ENCODE assay signal across 22 cellular contexts in genomic region chr2:205593891-205594290, GRCh38.
"Had no signal": no experiment of that assay in that cellular context is flagged by ENCODE, and none has a peak within 500 bp of the region (broad histone marks: within the 10 kb centered on the region; RNA-seq: fewer than 3 reads in every experiment).

No MANE protein-coding gene starts in this region.

- H2AFZ ChIP-seq: neural progenitor cell had no signal

- H3K27me3 Mint-ChIP-seq: activated naive CD8-positive, alpha-beta T cell treated with anti-CD3 and anti-CD28 coated beads for 36 hours had no signal

- DNase-seq: activated CD4-positive, alpha-beta T cell treated with anti-CD3 and anti-CD28 coated beads for 1 hour; activated CD4-positive, alpha-beta T cell treated with anti-CD3 and anti-CD28 coated beads, Interleukin-2, amount 50 U/mL, for 1 hour; activated CD8-positive, alpha-beta T cell treated with anti-CD3 and anti-CD28 coated beads, Interleukin-2, amount 10 ng/mL, durations not matched to agents 7 days and 5 days; activated naive CD4-positive, alpha-beta T cell; activated naive CD8-positive, alpha-beta T cell treated with anti-CD3 and anti-CD28 coated beads for 36 hours; activated T-cell treated with anti-CD3 and anti-CD28 coated beads, Interleukin-2, amount 50 U/mL, for 1 hour; amygdala; body of pancreas; caudate nucleus; effector memory CD4-positive, alpha-beta T cell; lower lobe of right lung; naive thymus-derived CD4-positive, alpha-beta T cell; posterior cingulate gyrus; stimulated activated CD4-positive, alpha-beta T cell treated with anti-CD3 and anti-CD28 coated beads, Interleukin-4, amount 100 ng/mL, for 4 hours; stimulated activated naive CD8-positive, alpha-beta T cell treated with anti-CD3 and anti-CD28 coated beads, Interleukin-15, Interleukin-2, amounts not matched to agents 100 U/mL and 50 U/mL, for 24 hours; T-helper 2 cell; upper lobe of left lung had no signal

- H3K4me3 Mint-ChIP-seq: activated CD8-positive, alpha-beta T cell treated with anti-CD3 and anti-CD28 coated beads, Interleukin-2, amount 10 ng/mL, durations not matched to agents 7 days and 5 days; activated naive CD8-positive, alpha-beta T cell treated with anti-CD3 and anti-CD28 coated beads for 36 hours; activated T-helper 17 cell treated with anti-CD3 and anti-CD28 coated beads, Interleukin-2, amount 50 U/mL, for 72 hours; naive thymus-derived CD4-positive, alpha-beta T cell; neural progenitor cell had no signal

- H3K36me3 ChIP-seq: lower lobe of right lung, neural progenitor cell, upper lobe of left lung had no signal

- H3K27me3 ChIP-seq: body of pancreas, neural progenitor cell, upper lobe of left lung had no signal

- ATAC-seq: activated CD8-positive, alpha-beta T cell treated with anti-CD3 and anti-CD28 coated beads, Interleukin-2, amount 10 ng/mL, durations not matched to agents 7 days and 5 days; activated T-helper 17 cell treated with anti-CD3 and anti-CD28 coated beads, Interleukin-2, amount 50 U/mL, for 72 hours; body of pancreas; lower lobe of right lung; naive thymus-derived CD4-positive, alpha-beta T cell; stimulated activated naive CD8-positive, alpha-beta T cell treated with anti-CD3 and anti-CD28 coated beads, Interleukin-15, Interleukin-2, amounts not matched to agents 100 U/mL and 50 U/mL, for 24 hours had no signal

- H3K9me3 ChIP-seq: body of pancreas, lower lobe of right lung, upper lobe of left lung had no signal

- H3K9ac ChIP-seq: neural progenitor cell had no signal

- H3K27ac ChIP-seq: body of pancreas, lower lobe of right lung, neural progenitor cell, upper lobe of left lung, VCaP had no signal

- H3K27ac Mint-ChIP-seq: activated CD8-positive, alpha-beta T cell treated with anti-CD3 and anti-CD28 coated beads, Interleukin-2, amount 10 ng/mL, durations not matched to agents 7 days and 5 days; activated naive CD8-positive, alpha-beta T cell treated with anti-CD3 and anti-CD28 coated beads for 36 hours; activated T-helper 17 cell treated with anti-CD3 and anti-CD28 coated beads, Interleukin-2, amount 50 U/mL, for 72 hours; naive thymus-derived CD4-positive, alpha-beta T cell; neural progenitor cell had no signal

- H3K4me1 ChIP-seq: body of pancreas, lower lobe of right lung, neural progenitor cell, upper lobe of left lung had no signal

- H3K4me3 ChIP-seq: body of pancreas, lower lobe of right lung, neural progenitor cell, upper lobe of left lung had no signal

- H3K36me3 Mint-ChIP-seq: activated naive CD8-positive, alpha-beta T cell treated with anti-CD3 and anti-CD28 coated beads for 36 hours; naive thymus-derived CD4-positive, alpha-beta T cell; neural progenitor cell had no signal

- H3K9me3 Mint-ChIP-seq: activated naive CD8-positive, alpha-beta T cell treated with anti-CD3 and anti-CD28 coated beads for 36 hours; neural progenitor cell had no signal

- FAIRE-seq: frontal cortex, islet of Langerhans had no signal

- H3K4me1 Mint-ChIP-seq: activated naive CD8-positive, alpha-beta T cell treated with anti-CD3 and anti-CD28 coated beads for 36 hours; activated T-helper 17 cell treated with anti-CD3 and anti-CD28 coated beads, Interleukin-2, amount 50 U/mL, for 72 hours; naive thymus-derived CD4-positive, alpha-beta T cell had no signal

- H3K4me2 ChIP-seq: neural progenitor cell had no signal
